In genomic region chr6:56842602-56843475, GRCh38 we compare ENCODE assay signal across 8 cellular contexts.
DNase-seq lines count a peak whose midpoint lies in the region; ATAC-seq, FAIRE-seq and TF ChIP-seq lines count a peak whose summit lies in the region.

No MANE protein-coding gene starts in this region.

- H3K4me1 ChIP-seq in astrocyte (ENCODE audit: insufficient read depth, low read length), result peaks cover 10% of the 10 kb centered on the region

- H3K27me3 Mint-ChIP-seq in astrocyte (ENCODE audit: low read depth, unreplicated experiment), result no peaks in the 10 kb centered on the region

- H3K4me3 ChIP-seq in AG10803 (ENCODE audit: low read length) (peak overlapping the region; percentile 83), astrocyte (ENCODE audit: insufficient read depth, low read depth, low read length) (peak overlapping the region; percentile 97), iPS-11a (ENCODE audit: low read depth, low read length) (peak overlapping the region; percentile 77)

- ATAC-seq in GM18511 (IDR thresholded peaks at IDR 0.05; ENCODE audit: unreplicated experiment) (peak; percentile 16), HG03039 (IDR thresholded peaks at IDR 0.05; ENCODE audit: unreplicated experiment) (peak; percentile 27), sciatic nerve (peak; percentile 33)

- peak overlapping the region; percentile 98 for H3K9ac ChIP-seq in astrocyte (ENCODE audit: low read length)

- peaks cover 2% of the 10 kb centered on the region for H3K36me3 Mint-ChIP-seq in astrocyte (ENCODE audit: low read depth, unreplicated experiment)

- no peaks in the 10 kb centered on the region for H3K27me3 ChIP-seq in astrocyte (ENCODE audit: insufficient read depth, low read length)

- peak overlapping the region; percentile 97 for H3K4me2 ChIP-seq in astrocyte (ENCODE audit: low read length)

- peak overlapping the region; percentile 89 for H3K27ac ChIP-seq in astrocyte (ENCODE audit: low read depth, low read length)

- H3K36me3 ChIP-seq in astrocyte (ENCODE audit: insufficient read depth, low read length), result no peaks in the 10 kb centered on the region

- FAIRE-seq in astrocyte (lab: Jason Lieb, UNC), result no peak

- TF ChIP-seq CTCF in AG10803 (conservative IDR thresholded peaks at IDR 0.05; ENCODE audit: low read length) (no peak), astrocyte (IDR thresholded peaks at IDR 0.05; ENCODE audit: insufficient read depth, low read depth, low read length) (no peak)

- H3K79me2 ChIP-seq in astrocyte (ENCODE audit: insufficient read depth, low read length), result peaks cover 94% of the 10 kb centered on the region

- intact Hi-C loops in sciatic nerve (cut with DNase I), result loop anchor here (10.0 kb wide), 1 partner anchor 208 kb away; no protein-coding TSS in a partner anchor

- H3K4me1 Mint-ChIP-seq in astrocyte (ENCODE audit: low read depth, unreplicated experiment), result peaks cover 31% of the 10 kb centered on the region

- peak overlapping the region; percentile 98 for H3K4me3 Mint-ChIP-seq in astrocyte (ENCODE audit: unreplicated experiment)

- H3K9me3 ChIP-seq in astrocyte (ENCODE audit: insufficient read depth, low read depth, low read length), result no peaks in the 10 kb centered on the region

- H3K9me3 Mint-ChIP-seq in astrocyte (ENCODE audit: unreplicated experiment), result no peaks in the 10 kb centered on the region

- peak overlapping the region; percentile 94 for H3K27ac Mint-ChIP-seq in astrocyte (ENCODE audit: unreplicated experiment)

- peak overlapping the region; percentile 25 for H2AFZ ChIP-seq in astrocyte (ENCODE audit: low read depth, low read length)

- peak; percentile 51 for DNase-seq in AG10803 (ENCODE audit: low read depth)
- peak; percentile 32 for DNase-seq in NCI-H748 treated with DMSO at 0.1 percent for 48 hours (lab: John Stamatoyannopoulos, UW)
- peak; percentile 57 for DNase-seq in astrocyte (ENCODE audit: low read depth)
- peak; percentile 64 for DNase-seq in sciatic nerve (ENCODE audit: low spot score)
- no peak for DNase-seq in OCI-M2 (lab: John Stamatoyannopoulos, UW; ENCODE audit: unreplicated experiment)

- H4K20me1 ChIP-seq in astrocyte (ENCODE audit: insufficient read depth, low read length), result peaks cover 42% of the 10 kb centered on the region
